Comparison of ENCODE assay signal across 20 cellular contexts in genomic region chr10:130395248-130395936, GRCh38.
DNase-seq lines count a peak whose midpoint lies in the region; ATAC-seq, FAIRE-seq and TF ChIP-seq lines count a peak whose summit lies in the region.
"Had no signal": no experiment of that assay in that cellular context is flagged by ENCODE, and none has a peak within 500 bp of the region (broad histone marks: within the 10 kb centered on the region; RNA-seq: fewer than 3 reads in every experiment).

No MANE protein-coding gene starts in this region.

- no peak overlapping the region for H2BK12ac ChIP-seq in H1 (ENCODE audit: low read depth, low read length)

- POLR2A ChIA-PET in H1 (lab: Charles Lee; ENCODE audit: partially characterized antibody) = no interaction called here

- H3K79me1 ChIP-seq in H1 (ENCODE audit: low read depth, low read length) = no peaks in the 10 kb centered on the region

- 61% methylated on average over 7 of the region's 7 CpGs; no CpG with 5 or more reads in 1 of the 2 experiments for WGBS in H1 (ENCODE audit: extremely low coverage in 1 of 2, insufficient coverage in 1 of 2, insufficient read length in 1 of 2, insufficient replicate concordance in 2 of 2, low coverage in 1 of 2, low lambda C conversion rate in 2 of 2, missing lambda C conversion rate in 1 of 2), 2 experiments
- WGBS in spleen, 5 donors = 68 to 83% (median 70%) methylated on average over 7 of the region's 7 CpGs

- H3K27ac ChIP-seq in right atrium auricular region (no peak overlapping the region), H1 (ENCODE audit: low read depth, low read length) (no peak overlapping the region), spleen (no peak overlapping the region)

- TF ChIP-seq POLR2A in H1 (IDR thresholded peaks at IDR 0.05; ENCODE audit: control extremely low read depth in 1 of 2, low read depth in 2 of 2, low read length in 2 of 2) = no peak
- TF ChIP-seq POLR2A in spleen (IDR thresholded peaks at IDR 0.05) = no peak

- no peak overlapping the region; the same call in 1 of the 2 replicates for H4K8ac ChIP-seq in H1 (ENCODE audit: extremely low read depth, insufficient read depth, low read length)

- no peak overlapping the region for H3K4me3 ChIP-seq in right atrium auricular region
- no peak overlapping the region for H3K4me3 ChIP-seq in H1 (ENCODE audit: extremely low read depth in 1 of 4, insufficient read depth in 2 of 4, low read depth in 3 of 4, low read length in 4 of 4)
- H3K4me3 ChIP-seq in spleen = no peak overlapping the region

- no peak overlapping the region for H2AK5ac ChIP-seq in H1 (ENCODE audit: low read depth, low read length)

- no peaks in the 10 kb centered on the region for H3K4me1 ChIP-seq in right atrium auricular region
- H3K4me1 ChIP-seq in H1 (replicated peaks in 1 of 4; ENCODE audit: control insufficient read depth in 3 of 4, insufficient read depth in 4 of 4, low read length in 3 of 4) = peaks cover 0 to 6% (median 3%) of the 10 kb centered on the region in 4 experiments; a peak in 3 of 7 replicates
- H3K4me1 ChIP-seq in spleen = no peaks in the 10 kb centered on the region

- H3K36me3 ChIP-seq in right atrium auricular region (no peaks in the 10 kb centered on the region), H1 (ENCODE audit: control insufficient read depth in 2 of 4, insufficient read depth in 4 of 4, low read length in 3 of 4) (peaks cover 0 to 6% (median 0%) of the 10 kb centered on the region in 4 experiments; a peak in 1 of 8 replicates), spleen (no peaks in the 10 kb centered on the region)

- no peak overlapping the region for H3K56ac ChIP-seq in H1 (replicated peaks; ENCODE audit: insufficient read length, low read depth, low read length)

- H3K4me2 ChIP-seq in H1 (ENCODE audit: insufficient read depth in 1 of 2, low read depth in 2 of 2, low read length in 2 of 2) = peak overlapping the region in 1 of 2 experiments; percentile 18; a peak in 2 of 4 replicates

- no peak overlapping the region for H3K9ac ChIP-seq in H1 (replicated peaks in 1 of 4; ENCODE audit: extremely low read depth in 1 of 4, low read depth in 3 of 4, low read length in 3 of 4)

- no peak for FAIRE-seq in H1 (lab: Jason Lieb, UNC)
- FAIRE-seq: A204.1, GM12892, GM19239, HTR-8/SVneo had no signal

- H2BK5ac ChIP-seq in H1 (ENCODE audit: low read depth, low read length) = no peak overlapping the region

- no peaks in the 10 kb centered on the region for H3K23me2 ChIP-seq in H1 (ENCODE audit: low read depth, low read length)

- no peak overlapping the region for H3K18ac ChIP-seq in H1 (ENCODE audit: extremely low read depth, low read length)

- no peak overlapping the region for H3K14ac ChIP-seq in H1 (ENCODE audit: insufficient read length)

- no peak overlapping the region for H4K5ac ChIP-seq in H1 (ENCODE audit: insufficient read length, low read depth, low read length)

- peak overlapping the region; percentile 72; the same call in 1 of the 2 replicates for H2BK20ac ChIP-seq in H1 (ENCODE audit: low read length)

- no peak for TF ChIP-seq CTCF in right atrium auricular region (IDR thresholded peaks at IDR 0.05)
- TF ChIP-seq CTCF in H1 (IDR thresholded peaks at IDR 0.05; ENCODE audit: control extremely low read depth in 1 of 3, insufficient read depth in 1 of 3, low read depth in 1 of 3, low read length in 3 of 3) = no peak
- TF ChIP-seq CTCF in spleen (IDR thresholded peaks at IDR 0.05 in 8 of 11, conservative IDR thresholded peaks at IDR 0.05 in 3 of 11) = no peak

- no peak for TF ChIP-seq EP300 in H1 (IDR thresholded peaks at IDR 0.05; ENCODE audit: borderline replicate concordance in 1 of 2, low read depth in 2 of 2, low read length in 2 of 2)

- TF ChIP-seq RAD21 in H1 (IDR thresholded peaks at IDR 0.05 in 1 of 2, conservative IDR thresholded peaks at IDR 0.05 in 1 of 2; ENCODE audit: low read depth in 2 of 2, low read length in 2 of 2) = no peak

- no peaks in the 10 kb centered on the region for H3K79me2 ChIP-seq in H1 (ENCODE audit: control insufficient read depth in 1 of 2, insufficient read depth in 2 of 2, low read length in 2 of 2)

- DNase-seq in right atrium auricular region (ENCODE audit: low spot score) (peak; percentile 18), left cardiac atrium (no peak), H1 (ENCODE audit: low read depth in 1 of 2, low spot score in 2 of 2) (no peak), spleen (peak; percentile 22), NCI-H146 treated with DMSO at 0.1 percent for 48 hours (lab: John Stamatoyannopoulos, UW; ENCODE audit: unreplicated experiment) (no peak), T-helper 2 cell (no peak), D341Med (ENCODE audit: low spot score) (no peak)
- DNase-seq: C1 segment of cervical spinal cord; Calu3; CD4-positive, alpha-beta T cell; DMS79 treated with DMSO at 0.1 percent for 48 hours; EL; GDM1; GOT3; HCEC 1CT; HFFc6 had no signal

- ATAC-seq in left cardiac atrium = no peak

- no peaks in the 10 kb centered on the region for H4K20me1 ChIP-seq in H1 (replicated peaks in 1 of 2; ENCODE audit: control insufficient read depth in 1 of 2, insufficient read depth in 2 of 2, low read length in 2 of 2)

- no peak overlapping the region for H3K4ac ChIP-seq in H1 (replicated peaks; ENCODE audit: insufficient read length, low read depth, low read length)

- no peak overlapping the region for H2AFZ ChIP-seq in H1 (ENCODE audit: low read length)

- H2BK120ac ChIP-seq in H1 (replicated peaks; ENCODE audit: low read depth, low read length) = no peak overlapping the region

- intact Hi-C loops in left cardiac atrium (cut with DNase I) (no loop called here), spleen (cut with DNase I; ENCODE audit: low total_unique reads) (no loop called here)

- no peak overlapping the region for H3K23ac ChIP-seq in H1 (ENCODE audit: insufficient read length)

- no peak overlapping the region for H4K91ac ChIP-seq in H1 (replicated peaks; ENCODE audit: insufficient read length, low read length)

- CTCF ChIA-PET in H1 (lab: Charles Lee; ENCODE audit: partially characterized antibody) = no interaction called here

- H3K9me3 ChIP-seq in right atrium auricular region = peaks cover 0 to 17% of the 10 kb centered on the region in 2 donors
- H3K9me3 ChIP-seq in H1 (ENCODE audit: insufficient read depth in 2 of 2, low read depth in 1 of 2, low read length in 1 of 2) = peaks cover 16 to 25% of the 10 kb centered on the region in 2 experiments
- peaks cover 5 to 69% (median 46%) of the 10 kb centered on the region in 8 donors for H3K9me3 ChIP-seq in spleen

- H2BK15ac ChIP-seq in H1 (ENCODE audit: low read length) = no peak overlapping the region

- no peaks in the 10 kb centered on the region for H3K27me3 ChIP-seq in right atrium auricular region
- peaks cover 0 to 1% (median 0%) of the 10 kb centered on the region in 4 experiments; a peak in 2 of 7 replicates for H3K27me3 ChIP-seq in H1 (replicated peaks in 1 of 4; ENCODE audit: control insufficient read depth in 3 of 4, extremely low read depth in 1 of 4, insufficient read depth in 3 of 4, low read length in 3 of 4)
- peaks cover 0 to 6% (median 0%) of the 10 kb centered on the region in 7 donors for H3K27me3 ChIP-seq in spleen (replicated peaks in 1 of 7)

TF ChIP-seq in H1, 55 proteins besides CTCF, POLR2A, EP300 and RAD21 (continues in another document):
- TF ChIP-seq HDAC6 (IDR thresholded peaks at IDR 0.05; ENCODE audit: low read depth, low read length) = no peak
- TF ChIP-seq KDM4A (IDR thresholded peaks at IDR 0.05; ENCODE audit: low read depth, low read length, severe bottlenecking) = no peak
- no peak for TF ChIP-seq CTBP2 (IDR thresholded peaks at IDR 0.05; ENCODE audit: borderline replicate concordance, insufficient read depth, insufficient read length, low read length)
- no peak for TF ChIP-seq JUN (IDR thresholded peaks at IDR 0.05; ENCODE audit: low read depth, low read length)
- TF ChIP-seq EGR1 (IDR thresholded peaks at IDR 0.05; ENCODE audit: borderline replicate concordance, low read depth, low read length) = no peak

Comparison
In these comparisons a context has a peak if more than half of its experiments do, and no peak if none do; other contexts are left out.
1. DNase-seq: peak in right atrium auricular region (single experiment) and spleen (single experiment); none in left cardiac atrium (single experiment), H1 (0 of 2), NCI-H146 treated with DMSO at 0.1 percent for 48 hours (single experiment), T-helper 2 cell (0 of 5) and D341Med (single experiment).